ENCODE assay signal across 1 cellular context in the genomic region with DNA sequence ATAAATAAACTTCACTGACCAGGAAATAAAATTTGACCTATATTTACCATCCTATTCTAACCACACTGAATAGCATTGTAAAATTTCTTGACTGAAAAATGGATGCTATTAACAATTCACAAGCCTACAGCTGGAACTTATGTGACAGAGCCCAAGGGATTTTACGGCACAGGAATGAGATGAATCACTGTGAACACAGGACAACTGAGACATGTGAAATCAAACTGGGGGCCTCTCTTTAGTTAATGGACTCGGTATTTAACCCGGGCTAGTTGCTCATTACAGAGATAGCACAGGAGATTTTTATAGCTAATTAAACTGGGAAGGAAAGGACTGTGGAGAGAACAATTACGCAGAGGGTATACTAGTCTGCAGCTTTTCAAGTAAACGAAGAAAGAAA.
TF ChIP-seq lines count a peak whose summit lies in the region.

No MANE protein-coding gene starts in this region.

TF ChIP-seq in HEK293, 187 proteins besides CTCF, POLR2A, EP300 and RAD21 (continued from another document and continues in another):
- TF ChIP-seq, protein P1, sequence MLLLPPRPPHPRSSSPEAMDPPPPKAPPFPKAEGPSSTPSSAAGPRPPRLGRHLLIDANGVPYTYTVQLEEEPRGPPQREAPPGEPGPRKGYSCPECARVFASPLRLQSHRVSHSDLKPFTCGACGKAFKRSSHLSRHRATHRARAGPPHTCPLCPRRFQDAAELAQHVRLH (tag by site-specific recombination; IDR thresholded peaks at IDR 0.05), result no peak
- TF ChIP-seq ZNF610 (tag by site-specific recombination; IDR thresholded peaks at IDR 0.05; ENCODE audit: borderline replicate concordance) (no peak), ZNF707 (tag by site-specific recombination; IDR thresholded peaks at IDR 0.05) (no peak), ZNF596 (tag by site-specific recombination; IDR thresholded peaks at IDR 0.05) (peak; percentile 74), ZNF561 (tag by site-specific recombination; IDR thresholded peaks at IDR 0.05; ENCODE audit: borderline replicate concordance) (0 out of 2 replicates have a peak, but pooled peaks have one; percentile 22), ZNF274 (IDR thresholded peaks at IDR 0.05; ENCODE audit: low read length) (no peak), ZNF274 (tag by site-specific recombination; IDR thresholded peaks at IDR 0.05; ENCODE audit: borderline replicate concordance) (no peak), ZNF585B (tag by site-specific recombination; IDR thresholded peaks at IDR 0.05) (no peak), ZXDB (tag by site-specific recombination; IDR thresholded peaks at IDR 0.05) (peak; percentile 39; the same call in 1 of the 2 replicates), KLF10 (tag by site-specific recombination; IDR thresholded peaks at IDR 0.05) (no peak), ZNF23 (tag by site-specific recombination; IDR thresholded peaks at IDR 0.05; ENCODE audit: borderline replicate concordance) (no peak), REPIN1 (tag by site-specific recombination; IDR thresholded peaks at IDR 0.05; ENCODE audit: low read depth) (no peak), ZNF530 (tag by site-specific recombination; IDR thresholded peaks at IDR 0.05; ENCODE audit: low read depth) (no peak), IKZF3 (tag by site-specific recombination; IDR thresholded peaks at IDR 0.05) (peak; percentile 68), RBAK (tag by site-specific recombination; IDR thresholded peaks at IDR 0.05) (no peak), ZNF555 (tag by site-specific recombination; conservative IDR thresholded peaks at IDR 0.05) (no peak), ZNF292 (tag by site-specific recombination; IDR thresholded peaks at IDR 0.05; ENCODE audit: borderline replicate concordance, low read depth) (no peak), ZNF560 (tag by site-specific recombination; IDR thresholded peaks at IDR 0.05; ENCODE audit: borderline replicate concordance) (no peak), ZEB2 (tag by site-specific recombination; IDR thresholded peaks at IDR 0.05) (peak; percentile 60), ZNF146 (tag by site-specific recombination; IDR thresholded peaks at IDR 0.05) (no peak), ZNF112 (tag by site-specific recombination; IDR thresholded peaks at IDR 0.05) (no peak), ZNF623 (tag by site-specific recombination; IDR thresholded peaks at IDR 0.05) (no peak), ZNF132 (tag by site-specific recombination; IDR thresholded peaks at IDR 0.05; ENCODE audit: borderline replicate concordance) (no peak), TRIM28 (IDR thresholded peaks at IDR 0.05; ENCODE audit: borderline replicate concordance, low read length) (0 out of 2 replicates have a peak, but pooled peaks have one; percentile 23), ZBTB7A (tag by site-specific recombination; IDR thresholded peaks at IDR 0.05; ENCODE audit: low read depth) (no peak), ZNF140 (tag by site-specific recombination; IDR thresholded peaks at IDR 0.05) (no peak), ZNF791 (tag by site-specific recombination; IDR thresholded peaks at IDR 0.05) (no peak), GLI4 (tag by site-specific recombination; IDR thresholded peaks at IDR 0.05) (no peak), HOXA7 (CRISPR knock-in tag; IDR thresholded peaks at IDR 0.05; ENCODE audit: borderline replicate concordance) (no peak), KLF9 (tag by site-specific recombination; IDR thresholded peaks at IDR 0.05; ENCODE audit: low read depth) (no peak), ZNF571 (tag by site-specific recombination; IDR thresholded peaks at IDR 0.05) (no peak), ZNF335 (tag by site-specific recombination; conservative IDR thresholded peaks at IDR 0.05) (no peak), ZNF394 (tag by site-specific recombination; IDR thresholded peaks at IDR 0.05; ENCODE audit: borderline replicate concordance) (no peak), SP3 (tag by site-specific recombination; IDR thresholded peaks at IDR 0.05) (no peak), GLIS1 (tag by site-specific recombination; IDR thresholded peaks at IDR 0.05) (0 out of 2 replicates have a peak, but pooled peaks have one; percentile 33), ZNF157 (tag by site-specific recombination; IDR thresholded peaks at IDR 0.05) (no peak), ZFP37 (tag by site-specific recombination; IDR thresholded peaks at IDR 0.05) (no peak), ZNF830 (tag by site-specific recombination; IDR thresholded peaks at IDR 0.05; ENCODE audit: low read depth) (no peak)
- TF ChIP-seq, protein P2, sequence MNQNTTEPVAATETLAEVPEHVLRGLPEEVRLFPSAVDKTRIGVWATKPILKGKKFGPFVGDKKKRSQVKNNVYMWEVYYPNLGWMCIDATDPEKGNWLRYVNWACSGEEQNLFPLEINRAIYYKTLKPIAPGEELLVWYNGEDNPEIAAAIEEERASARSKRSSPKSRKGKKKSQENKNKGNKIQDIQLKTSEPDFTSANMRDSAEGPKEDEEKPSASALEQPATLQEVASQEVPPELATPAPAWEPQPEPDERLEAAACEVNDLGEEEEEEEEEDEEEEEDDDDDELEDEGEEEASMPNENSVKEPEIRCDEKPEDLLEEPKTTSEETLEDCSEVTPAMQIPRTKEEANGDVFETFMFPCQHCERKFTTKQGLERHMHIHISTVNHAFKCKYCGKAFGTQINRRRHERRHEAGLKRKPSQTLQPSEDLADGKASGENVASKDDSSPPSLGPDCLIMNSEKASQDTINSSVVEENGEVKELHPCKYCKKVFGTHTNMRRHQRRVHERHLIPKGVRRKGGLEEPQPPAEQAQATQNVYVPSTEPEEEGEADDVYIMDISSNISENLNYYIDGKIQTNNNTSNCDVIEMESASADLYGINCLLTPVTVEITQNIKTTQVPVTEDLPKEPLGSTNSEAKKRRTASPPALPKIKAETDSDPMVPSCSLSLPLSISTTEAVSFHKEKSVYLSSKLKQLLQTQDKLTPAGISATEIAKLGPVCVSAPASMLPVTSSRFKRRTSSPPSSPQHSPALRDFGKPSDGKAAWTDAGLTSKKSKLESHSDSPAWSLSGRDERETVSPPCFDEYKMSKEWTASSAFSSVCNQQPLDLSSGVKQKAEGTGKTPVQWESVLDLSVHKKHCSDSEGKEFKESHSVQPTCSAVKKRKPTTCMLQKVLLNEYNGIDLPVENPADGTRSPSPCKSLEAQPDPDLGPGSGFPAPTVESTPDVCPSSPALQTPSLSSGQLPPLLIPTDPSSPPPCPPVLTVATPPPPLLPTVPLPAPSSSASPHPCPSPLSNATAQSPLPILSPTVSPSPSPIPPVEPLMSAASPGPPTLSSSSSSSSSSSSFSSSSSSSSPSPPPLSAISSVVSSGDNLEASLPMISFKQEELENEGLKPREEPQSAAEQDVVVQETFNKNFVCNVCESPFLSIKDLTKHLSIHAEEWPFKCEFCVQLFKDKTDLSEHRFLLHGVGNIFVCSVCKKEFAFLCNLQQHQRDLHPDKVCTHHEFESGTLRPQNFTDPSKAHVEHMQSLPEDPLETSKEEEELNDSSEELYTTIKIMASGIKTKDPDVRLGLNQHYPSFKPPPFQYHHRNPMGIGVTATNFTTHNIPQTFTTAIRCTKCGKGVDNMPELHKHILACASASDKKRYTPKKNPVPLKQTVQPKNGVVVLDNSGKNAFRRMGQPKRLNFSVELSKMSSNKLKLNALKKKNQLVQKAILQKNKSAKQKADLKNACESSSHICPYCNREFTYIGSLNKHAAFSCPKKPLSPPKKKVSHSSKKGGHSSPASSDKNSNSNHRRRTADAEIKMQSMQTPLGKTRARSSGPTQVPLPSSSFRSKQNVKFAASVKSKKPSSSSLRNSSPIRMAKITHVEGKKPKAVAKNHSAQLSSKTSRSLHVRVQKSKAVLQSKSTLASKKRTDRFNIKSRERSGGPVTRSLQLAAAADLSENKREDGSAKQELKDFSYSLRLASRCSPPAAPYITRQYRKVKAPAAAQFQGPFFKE (tag by site-specific recombination; IDR thresholded peaks at IDR 0.05; ENCODE audit: borderline replicate concordance), result no peak
- TF ChIP-seq, protein P3, sequence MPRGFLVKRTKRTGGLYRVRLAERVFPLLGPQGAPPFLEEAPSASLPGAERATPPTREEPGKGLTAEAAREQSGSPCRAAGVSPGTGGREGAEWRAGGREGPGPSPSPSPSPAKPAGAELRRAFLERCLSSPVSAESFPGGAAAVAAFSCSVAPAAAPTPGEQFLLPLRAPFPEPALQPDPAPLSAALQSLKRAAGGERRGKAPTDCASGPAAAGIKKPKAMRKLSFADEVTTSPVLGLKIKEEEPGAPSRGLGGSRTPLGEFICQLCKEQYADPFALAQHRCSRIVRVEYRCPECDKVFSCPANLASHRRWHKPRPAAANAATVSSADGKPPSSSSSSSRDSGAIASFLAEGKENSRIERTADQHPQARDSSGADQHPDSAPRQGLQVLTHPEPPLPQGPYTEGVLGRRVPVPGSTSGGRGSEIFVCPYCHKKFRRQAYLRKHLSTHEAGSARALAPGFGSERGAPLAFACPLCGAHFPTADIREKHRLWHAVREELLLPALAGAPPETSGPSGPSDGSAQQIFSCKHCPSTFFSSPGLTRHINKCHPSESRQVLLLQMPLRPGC (tag by site-specific recombination; IDR thresholded peaks at IDR 0.05), result peak; percentile 73; the same call in 1 of the 2 replicates
- TF ChIP-seq, protein P4, sequence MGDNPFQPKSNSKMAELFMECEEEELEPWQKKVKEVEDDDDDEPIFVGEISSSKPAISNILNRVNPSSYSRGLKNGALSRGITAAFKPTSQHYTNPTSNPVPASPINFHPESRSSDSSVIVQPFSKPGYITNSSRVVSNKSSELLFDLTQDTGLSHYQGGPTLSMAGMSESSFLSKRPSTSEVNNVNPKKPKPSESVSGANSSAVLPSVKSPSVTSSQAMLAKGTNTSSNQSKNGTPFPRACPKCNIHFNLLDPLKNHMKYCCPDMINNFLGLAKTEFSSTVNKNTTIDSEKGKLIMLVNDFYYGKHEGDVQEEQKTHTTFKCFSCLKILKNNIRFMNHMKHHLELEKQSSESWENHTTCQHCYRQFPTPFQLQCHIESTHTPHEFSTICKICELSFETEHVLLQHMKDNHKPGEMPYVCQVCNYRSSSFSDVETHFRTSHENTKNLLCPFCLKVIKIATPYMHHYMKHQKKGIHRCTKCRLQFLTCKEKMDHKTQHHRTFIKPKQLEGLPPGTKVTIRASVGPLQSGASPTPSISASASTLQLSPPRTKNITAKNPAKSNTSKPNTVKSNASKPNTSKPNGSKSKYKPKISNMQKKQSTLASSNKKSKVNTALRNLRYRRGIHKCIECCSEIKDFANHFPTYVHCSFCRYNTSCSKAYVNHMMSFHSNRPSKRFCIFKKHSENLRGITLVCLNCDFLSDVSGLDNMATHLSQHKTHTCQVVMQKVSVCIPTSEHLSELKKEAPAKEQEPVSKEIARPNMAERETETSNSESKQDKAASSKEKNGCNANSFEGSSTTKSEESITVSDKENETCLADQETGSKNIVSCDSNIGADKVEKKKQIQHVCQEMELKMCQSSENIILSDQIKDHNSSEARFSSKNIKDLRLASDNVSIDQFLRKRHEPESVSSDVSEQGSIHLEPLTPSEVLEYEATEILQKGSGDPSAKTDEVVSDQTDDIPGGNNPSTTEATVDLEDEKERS (tag by site-specific recombination; IDR thresholded peaks at IDR 0.05), result no peak
- TF ChIP-seq, protein P5, sequence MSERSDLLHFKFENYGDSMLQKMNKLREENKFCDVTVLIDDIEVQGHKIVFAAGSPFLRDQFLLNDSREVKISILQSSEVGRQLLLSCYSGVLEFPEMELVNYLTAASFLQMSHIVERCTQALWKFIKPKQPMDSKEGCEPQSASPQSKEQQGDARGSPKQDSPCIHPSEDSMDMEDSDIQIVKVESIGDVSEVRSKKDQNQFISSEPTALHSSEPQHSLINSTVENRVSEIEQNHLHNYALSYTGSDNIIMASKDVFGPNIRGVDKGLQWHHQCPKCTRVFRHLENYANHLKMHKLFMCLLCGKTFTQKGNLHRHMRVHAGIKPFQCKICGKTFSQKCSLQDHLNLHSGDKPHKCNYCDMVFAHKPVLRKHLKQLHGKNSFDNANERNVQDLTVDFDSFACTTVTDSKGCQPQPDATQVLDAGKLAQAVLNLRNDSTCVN (tag by site-specific recombination; optimal IDR thresholded peaks at IDR 0.05), result no peak
- TF ChIP-seq, protein P6, sequence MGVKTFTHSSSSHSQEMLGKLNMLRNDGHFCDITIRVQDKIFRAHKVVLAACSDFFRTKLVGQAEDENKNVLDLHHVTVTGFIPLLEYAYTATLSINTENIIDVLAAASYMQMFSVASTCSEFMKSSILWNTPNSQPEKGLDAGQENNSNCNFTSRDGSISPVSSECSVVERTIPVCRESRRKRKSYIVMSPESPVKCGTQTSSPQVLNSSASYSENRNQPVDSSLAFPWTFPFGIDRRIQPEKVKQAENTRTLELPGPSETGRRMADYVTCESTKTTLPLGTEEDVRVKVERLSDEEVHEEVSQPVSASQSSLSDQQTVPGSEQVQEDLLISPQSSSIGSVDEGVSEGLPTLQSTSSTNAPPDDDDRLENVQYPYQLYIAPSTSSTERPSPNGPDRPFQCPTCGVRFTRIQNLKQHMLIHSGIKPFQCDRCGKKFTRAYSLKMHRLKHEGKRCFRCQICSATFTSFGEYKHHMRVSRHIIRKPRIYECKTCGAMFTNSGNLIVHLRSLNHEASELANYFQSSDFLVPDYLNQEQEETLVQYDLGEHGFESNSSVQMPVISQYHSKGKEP (tag by site-specific recombination; IDR thresholded peaks at IDR 0.05), result 0 out of 2 replicates have a peak, but pooled peaks have one; percentile 20
- TF ChIP-seq, protein P7, sequence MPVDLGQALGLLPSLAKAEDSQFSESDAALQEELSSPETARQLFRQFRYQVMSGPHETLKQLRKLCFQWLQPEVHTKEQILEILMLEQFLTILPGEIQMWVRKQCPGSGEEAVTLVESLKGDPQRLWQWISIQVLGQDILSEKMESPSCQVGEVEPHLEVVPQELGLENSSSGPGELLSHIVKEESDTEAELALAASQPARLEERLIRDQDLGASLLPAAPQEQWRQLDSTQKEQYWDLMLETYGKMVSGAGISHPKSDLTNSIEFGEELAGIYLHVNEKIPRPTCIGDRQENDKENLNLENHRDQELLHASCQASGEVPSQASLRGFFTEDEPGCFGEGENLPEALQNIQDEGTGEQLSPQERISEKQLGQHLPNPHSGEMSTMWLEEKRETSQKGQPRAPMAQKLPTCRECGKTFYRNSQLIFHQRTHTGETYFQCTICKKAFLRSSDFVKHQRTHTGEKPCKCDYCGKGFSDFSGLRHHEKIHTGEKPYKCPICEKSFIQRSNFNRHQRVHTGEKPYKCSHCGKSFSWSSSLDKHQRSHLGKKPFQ (tag by site-specific recombination; IDR thresholded peaks at IDR 0.05), result peak; percentile 52; the same call in 1 of the 2 replicates
